16 cellular contexts compared by ENCODE assay signal in the genomic region with DNA sequence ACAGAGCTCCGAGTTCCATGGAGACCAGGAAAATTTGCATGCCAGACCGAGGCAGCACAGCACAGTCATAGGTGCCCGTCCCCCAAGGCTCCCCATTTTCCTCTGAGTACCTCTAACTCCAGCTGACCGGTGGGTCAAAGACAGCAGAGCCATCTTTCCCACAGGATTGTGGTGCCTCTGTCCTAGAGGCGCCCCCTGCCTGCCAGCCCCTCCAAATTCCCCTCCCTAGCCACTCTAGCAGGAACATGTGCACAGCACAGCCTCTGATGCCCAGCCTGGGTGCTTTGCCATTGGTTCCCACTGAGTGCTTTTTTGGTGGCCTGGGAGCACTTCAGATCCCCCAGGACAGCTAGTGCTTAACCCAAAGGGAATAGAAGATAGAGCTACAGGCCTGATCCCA.
DNase-seq lines count a peak whose midpoint lies in the region; ATAC-seq and TF ChIP-seq lines count a peak whose summit lies in the region.
"Had no signal": no experiment of that assay in that cellular context is flagged by ENCODE, and none has a peak within 500 bp of the region (broad histone marks: within the 10 kb centered on the region; RNA-seq: fewer than 3 reads in every experiment).

No MANE protein-coding gene starts in this region.

- H3K9me3 Mint-ChIP-seq in GM23338 (peaks cover 9% of the 10 kb centered on the region; the same call in 1 of the 3 replicates), endodermal cell (no peaks in the 10 kb centered on the region)
- peaks cover 18% of the 10 kb centered on the region for H3K9me3 Mint-ChIP-seq in activated T-helper 2 cell treated with anti-CD3 and anti-CD28 coated beads, Interferon-gamma antibody, Interleukin-2, Interleukin-4, amounts not matched to agents 10 μg/mL and 5 μg/mL and 100 μg/mL, durations not matched to agents 14 hours and 24 hours and 36 hours

- H3K23ac ChIP-seq in mesendoderm (ENCODE audit: low read length) = no peak overlapping the region

- no peak overlapping the region for H4K8ac ChIP-seq in mesendoderm (ENCODE audit: low read depth, low read length)

- no peak overlapping the region for H3K18ac ChIP-seq in mesendoderm (ENCODE audit: low read length)

- H3K79me1 ChIP-seq in mesendoderm (ENCODE audit: low read length) = no peaks in the 10 kb centered on the region

- no peak for DNase-seq in GM23338 (ENCODE audit: low spot score)
- DNase-seq in SK-MEL-5 (ENCODE audit: low read depth, low spot score) = peak; percentile 0
- peak; percentile 65 for DNase-seq in endodermal cell
- DNase-seq in mesendoderm = peak; percentile 1
- DNase-seq in SHP77 treated with DMSO at 0.1 percent for 48 hours (lab: John Stamatoyannopoulos, UW) = no peak
- DNase-seq in HK-2 (ENCODE audit: unreplicated experiment) = no peak
- no peak for DNase-seq in activated T-helper 2 cell treated with anti-CD3 and anti-CD28 coated beads, Interferon-gamma antibody, Interleukin-2, Interleukin-4, amounts not matched to agents 10 μg/mL and 5 μg/mL and 100 μg/mL, durations not matched to agents 14 hours and 24 hours and 36 hours (ENCODE audit: low spot score)
- DNase-seq: 8988T; CD4-positive, alpha-beta memory T cell; DMS153; DMS79; GF-D8; GM23248; H7 had no signal

- no peak overlapping the region for H2BK120ac ChIP-seq in mesendoderm (ENCODE audit: low read depth, low read length)

- H4K20me1 ChIP-seq in GM23338 (replicated peaks; ENCODE audit: insufficient read depth) = no peaks in the 10 kb centered on the region
- H4K20me1 ChIP-seq: BLaER1 had no signal

- H2AFZ ChIP-seq in GM23338 = no peak overlapping the region
- H2AFZ ChIP-seq: GM23248 had no signal

- no peak overlapping the region for H3K56ac ChIP-seq in mesendoderm (ENCODE audit: low read length)

- H3K36me3 Mint-ChIP-seq in GM23338 (ENCODE audit: low read depth) = peaks cover 3% of the 10 kb centered on the region; the same call in 1 of the 3 replicates
- no peaks in the 10 kb centered on the region for H3K36me3 Mint-ChIP-seq in endodermal cell (ENCODE audit: low read depth)
- no peaks in the 10 kb centered on the region for H3K36me3 Mint-ChIP-seq in activated T-helper 2 cell treated with anti-CD3 and anti-CD28 coated beads, Interferon-gamma antibody, Interleukin-2, Interleukin-4, amounts not matched to agents 10 μg/mL and 5 μg/mL and 100 μg/mL, durations not matched to agents 14 hours and 24 hours and 36 hours (ENCODE audit: low read depth)
- H3K36me3 Mint-ChIP-seq: CD14-positive monocyte; CD4-positive, alpha-beta memory T cell had no signal

- no peak overlapping the region for H3K4ac ChIP-seq in mesendoderm (ENCODE audit: low read depth, low read length)

- no peak overlapping the region for H3K4me3 Mint-ChIP-seq in GM23338
- no peak overlapping the region for H3K4me3 Mint-ChIP-seq in endodermal cell
- H3K4me3 Mint-ChIP-seq in activated T-helper 2 cell treated with anti-CD3 and anti-CD28 coated beads, Interferon-gamma antibody, Interleukin-2, Interleukin-4, amounts not matched to agents 10 μg/mL and 5 μg/mL and 100 μg/mL, durations not matched to agents 14 hours and 24 hours and 36 hours (ENCODE audit: low read depth) = no peak overlapping the region
- H3K4me3 Mint-ChIP-seq: CD14-positive monocyte; CD4-positive, alpha-beta memory T cell had no signal

- H3K9me2 ChIP-seq in GM23338 (ENCODE audit: insufficient read depth) = no peaks in the 10 kb centered on the region

- no peak overlapping the region for H3K4me2 ChIP-seq in GM23338
- no peak overlapping the region for H3K4me2 ChIP-seq in mesendoderm (ENCODE audit: low read length)
- H3K4me2 ChIP-seq: BLaER1 had no signal

- H3K4me3 ChIP-seq in GM23338 (no peak overlapping the region), endodermal cell (ENCODE audit: low read length) (no peak overlapping the region), mesendoderm (ENCODE audit: low read length) (no peak overlapping the region)
- H3K4me3 ChIP-seq: BLaER1, GM23248 had no signal

- no peak overlapping the region for H3K27ac ChIP-seq in GM23338 (ENCODE audit: low read depth)
- H3K27ac ChIP-seq in endodermal cell (ENCODE audit: low read depth, low read length) = no peak overlapping the region
- H3K27ac ChIP-seq in mesendoderm (ENCODE audit: low read depth, low read length) = no peak overlapping the region
- H3K27ac ChIP-seq: BLaER1, GM23248 had no signal

- no peaks in the 10 kb centered on the region for H3K36me3 ChIP-seq in GM23338 (ENCODE audit: insufficient read depth)
- no peaks in the 10 kb centered on the region for H3K36me3 ChIP-seq in endodermal cell (ENCODE audit: control insufficient read depth, insufficient read depth, low read length)
- H3K36me3 ChIP-seq in mesendoderm (ENCODE audit: control insufficient read depth, insufficient read depth, low read length) = no peaks in the 10 kb centered on the region
- H3K36me3 ChIP-seq: BLaER1 had no signal

- H3K27ac Mint-ChIP-seq in GM23338 (no peak overlapping the region), endodermal cell (no peak overlapping the region)
- H3K27ac Mint-ChIP-seq in activated T-helper 2 cell treated with anti-CD3 and anti-CD28 coated beads, Interferon-gamma antibody, Interleukin-2, Interleukin-4, amounts not matched to agents 10 μg/mL and 5 μg/mL and 100 μg/mL, durations not matched to agents 14 hours and 24 hours and 36 hours = no peak overlapping the region
- H3K27ac Mint-ChIP-seq: CD14-positive monocyte; CD4-positive, alpha-beta memory T cell had no signal

- H3K9me3 ChIP-seq in endodermal cell (ENCODE audit: control insufficient read depth, low read length) = no peaks in the 10 kb centered on the region
- H3K9me3 ChIP-seq: BLaER1 had no signal

- intact Hi-C loops in activated T-helper 2 cell treated with anti-CD3 and anti-CD28 coated beads, Interferon-gamma antibody, Interleukin-2, Interleukin-4, amounts not matched to agents 10 μg/mL and 5 μg/mL and 100 μg/mL, durations not matched to agents 14 hours and 24 hours and 36 hours (cut with micrococcal nuclease) = no loop called here

- H3K27me3 Mint-ChIP-seq in GM23338 (ENCODE audit: insufficient read depth, low read depth, poor library complexity) = no peaks in the 10 kb centered on the region
- H3K27me3 Mint-ChIP-seq in endodermal cell (ENCODE audit: insufficient read depth) = no peaks in the 10 kb centered on the region
- no peaks in the 10 kb centered on the region for H3K27me3 Mint-ChIP-seq in activated T-helper 2 cell treated with anti-CD3 and anti-CD28 coated beads, Interferon-gamma antibody, Interleukin-2, Interleukin-4, amounts not matched to agents 10 μg/mL and 5 μg/mL and 100 μg/mL, durations not matched to agents 14 hours and 24 hours and 36 hours (ENCODE audit: low read depth)
- H3K27me3 Mint-ChIP-seq: CD4-positive, alpha-beta memory T cell had no signal

- H3K4me1 ChIP-seq in GM23338 (ENCODE audit: insufficient read depth) = no peaks in the 10 kb centered on the region
- no peaks in the 10 kb centered on the region for H3K4me1 ChIP-seq in endodermal cell (ENCODE audit: control insufficient read depth, insufficient read depth, low read length)
- no peaks in the 10 kb centered on the region for H3K4me1 ChIP-seq in mesendoderm (ENCODE audit: control insufficient read depth, low read depth, low read length)
- H3K4me1 ChIP-seq: BLaER1 had no signal

- no peak overlapping the region for H2BK15ac ChIP-seq in mesendoderm (replicated peaks; ENCODE audit: low read depth)

- no peak for ATAC-seq in GM23338

- H3K9ac ChIP-seq in endodermal cell (ENCODE audit: extremely low read depth, low read length, poor library complexity, severe bottlenecking) (no peak overlapping the region), mesendoderm (ENCODE audit: low read length) (no peak overlapping the region)
- H3K9ac ChIP-seq: BLaER1, GM23248 had no signal

- H2BK5ac ChIP-seq in mesendoderm (ENCODE audit: low read length) = no peak overlapping the region

- H3K4me1 Mint-ChIP-seq in GM23338 (no peaks in the 10 kb centered on the region), endodermal cell (no peaks in the 10 kb centered on the region)
- no peaks in the 10 kb centered on the region for H3K4me1 Mint-ChIP-seq in activated T-helper 2 cell treated with anti-CD3 and anti-CD28 coated beads, Interferon-gamma antibody, Interleukin-2, Interleukin-4, amounts not matched to agents 10 μg/mL and 5 μg/mL and 100 μg/mL, durations not matched to agents 14 hours and 24 hours and 36 hours (ENCODE audit: low read depth)
- H3K4me1 Mint-ChIP-seq: CD14-positive monocyte; CD4-positive, alpha-beta memory T cell had no signal

- H3K79me2 ChIP-seq in GM23338 (replicated peaks; ENCODE audit: insufficient read depth) (no peaks in the 10 kb centered on the region), mesendoderm (ENCODE audit: control insufficient read depth, insufficient read depth, low read length) (no peaks in the 10 kb centered on the region)

- TF ChIP-seq CTCF in GM23338 (conservative IDR thresholded peaks at IDR 0.05; ENCODE audit: low read depth in 2 of 2) (peak; percentile 25 to 51; a peak in 3 of 4 replicates), endodermal cell (conservative IDR thresholded peaks at IDR 0.05) (peak; percentile 65)

- no peak overlapping the region for H2AK5ac ChIP-seq in mesendoderm (ENCODE audit: low read length)

- in situ Hi-C loops in SK-MEL-5 (cut with HindIII; ENCODE audit: low pct_unique_long_range_greater_than_20kb, low sequenced_read_pairs) = no loop called here

- WGBS in endodermal cell (ENCODE audit: insufficient coverage in 1 of 2, insufficient read length in 1 of 2), 2 experiments = 70 to 100% methylated on average over 1 to 5 of the region's 5 CpGs
- WGBS in mesendoderm (ENCODE audit: extremely low coverage, insufficient coverage, low lambda C conversion rate) = no CpG with 5 or more reads among the region's 5 CpGs

- no peaks in the 10 kb centered on the region for H3F3A ChIP-seq in GM23338 (replicated peaks; ENCODE audit: low read depth)

- H3K27me3 ChIP-seq in GM23338 (ENCODE audit: insufficient read depth) = no peaks in the 10 kb centered on the region
- no peaks in the 10 kb centered on the region for H3K27me3 ChIP-seq in endodermal cell (ENCODE audit: control insufficient read depth, insufficient read depth, low read length, poor library complexity, severe bottlenecking)
- H3K27me3 ChIP-seq in mesendoderm (ENCODE audit: insufficient read depth, low read length, poor library complexity) = no peaks in the 10 kb centered on the region

- H4K5ac ChIP-seq in mesendoderm (ENCODE audit: low read length) = no peak overlapping the region

TF ChIP-seq in GM23338, 12 proteins besides CTCF, POLR2A, EP300 and RAD21 (continues in another document):
- no peak for TF ChIP-seq ZNF114 (CRISPR knock-in tag; IDR thresholded peaks at IDR 0.05)

Comparison
In these comparisons a context has a peak if more than half of its experiments do, and no peak if none do; other contexts are left out.
1. DNase-seq: peak in SK-MEL-5 (single experiment), endodermal cell (single experiment) and mesendoderm (single experiment); none in GM23338 (single experiment), SHP77 treated with DMSO at 0.1 percent for 48 hours (single experiment), HK-2 (single experiment) and activated T-helper 2 cell treated with anti-CD3 and anti-CD28 coated beads, Interferon-gamma antibody, Interleukin-2, Interleukin-4, amounts not matched to agents 10 μg/mL and 5 μg/mL and 100 μg/mL, durations not matched to agents 14 hours and 24 hours and 36 hours (single experiment).